ENCODE assay signal across 8 cellular contexts in the genomic region with DNA sequence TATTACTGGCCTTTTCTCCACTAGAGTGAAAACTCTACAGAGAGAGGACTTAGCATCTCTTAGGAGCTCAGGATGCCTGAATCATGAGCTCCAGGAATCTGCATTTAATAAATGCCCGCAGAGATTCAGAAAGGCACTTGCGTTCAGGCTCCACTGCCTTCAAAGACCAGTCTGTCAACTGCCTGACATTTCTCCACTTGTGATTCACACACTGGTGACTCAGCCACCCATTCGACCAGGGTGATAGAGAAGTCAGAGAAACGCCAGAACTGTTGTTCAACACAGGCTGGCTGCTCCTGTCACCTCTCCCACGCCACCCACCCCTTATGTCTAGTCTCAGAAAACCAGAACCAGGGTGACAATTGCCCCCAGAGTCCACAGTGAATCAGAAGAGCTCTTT. TPM values are rescaled to one million over a fixed set of nuclear protein-coding genes. Genes with fewer than 3 reads are reported as not detected.
DNase-seq lines count a peak whose midpoint lies in the region; ATAC-seq and TF ChIP-seq lines count a peak whose summit lies in the region.

No MANE protein-coding gene starts in this region.

- peak; percentile 65 for ATAC-seq in HG03060 (IDR thresholded peaks at IDR 0.05; ENCODE audit: low read depth, unreplicated experiment)
- no peak for ATAC-seq in HG03039 (IDR thresholded peaks at IDR 0.05; ENCODE audit: unreplicated experiment)
- no peak for ATAC-seq in HG02981 (IDR thresholded peaks at IDR 0.05; ENCODE audit: unreplicated experiment)

- no peaks in the 10 kb centered on the region for H3K36me3 Mint-ChIP-seq in CD14-positive monocyte

- peak; percentile 91 for DNase-seq in CD14-positive monocyte (ENCODE audit: low spot score)
- peak; percentile 76 to 86 for DNase-seq in activated CD4-positive, alpha-beta T cell treated with anti-CD3 and anti-CD28 coated beads for 4 hours
- peak; percentile 77 for DNase-seq in epithelial cell of prostate (ENCODE audit: low read depth, low spot score)
- peak; percentile 68 to 69 for DNase-seq in stimulated activated CD4-positive, alpha-beta T cell treated with anti-CD3 and anti-CD28 coated beads, Interleukin-12 subunit alpha, Interleukin-12 subunit beta, amount 100 ng/mL, for 24 hours (ENCODE audit: low read depth in 2 of 2)
- DNase-seq in NCI-H1048 (lab: John Stamatoyannopoulos, UW) = no peak

- peak overlapping the region in 1 of 2 donors; percentile 60 for H3K4me3 Mint-ChIP-seq in CD14-positive monocyte

- peaks cover 0 to 8% (median 3%) of the 10 kb centered on the region in 3 donors for H3K27me3 Mint-ChIP-seq in CD14-positive monocyte (ENCODE audit: low read depth in 3 of 3)

- peaks cover 0 to 6% (median 2%) of the 10 kb centered on the region in 7 donors for H3K9me3 Mint-ChIP-seq in CD14-positive monocyte

- intact Hi-C loops in CD14-positive monocyte (cut with micrococcal nuclease) = no loop called here

- H3K4me1 Mint-ChIP-seq in CD14-positive monocyte = peaks cover 48% of the 10 kb centered on the region

- peak overlapping the region; percentile 83 to 92 (median 90) for H3K27ac Mint-ChIP-seq in CD14-positive monocyte

- TF ChIP-seq CTCF in CD14-positive monocyte (IDR thresholded peaks at IDR 0.05) = no peak

- H3K27ac ChIP-seq in epithelial cell of prostate = peak overlapping the region; percentile 82

RNA-seq across cellular contexts. Expression of gene LBR, which starts 26.9 kb away (rescaled TPM):
- polyA plus RNA-seq in CD14-positive monocyte = 100 to 1,000 TPM; 100 to 125 TPM
